In the genomic region with DNA sequence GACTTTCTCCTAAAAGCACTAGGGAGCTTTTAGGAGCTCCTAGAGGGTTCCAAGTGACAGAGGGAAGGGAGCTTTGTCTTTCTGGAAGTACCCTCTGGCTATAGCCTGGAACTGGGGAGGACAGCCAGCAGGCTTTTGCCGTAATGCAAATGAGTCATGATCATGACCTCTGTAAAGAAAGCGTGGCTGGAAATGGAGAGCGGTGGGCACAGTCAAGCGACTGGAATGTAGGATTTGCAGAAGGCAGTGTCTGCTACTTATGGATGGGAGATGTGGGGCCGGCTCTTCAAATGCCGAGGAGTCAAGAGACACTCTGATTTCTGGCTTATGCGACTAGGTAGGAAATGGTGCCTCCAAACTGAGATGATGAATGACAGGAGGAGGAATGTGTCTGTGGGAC, we compare ENCODE assay signal across 15 cellular contexts. TPM values are rescaled to one million over a fixed set of nuclear protein-coding genes. Genes with fewer than 3 reads are reported as not detected.
DNase-seq lines count a peak whose midpoint lies in the region; TF ChIP-seq lines count a peak whose summit lies in the region.
"Had no signal": no experiment of that assay in that cellular context is flagged by ENCODE, and none has a peak within 500 bp of the region (broad histone marks: within the 10 kb centered on the region; RNA-seq: fewer than 3 reads in every experiment).

No MANE protein-coding gene starts in this region.

- H3K4me2 ChIP-seq in skeletal muscle satellite cell (ENCODE audit: low read length) = peak overlapping the region; percentile 43

- no peaks in the 10 kb centered on the region for H3K27me3 ChIP-seq in skeletal muscle satellite cell (ENCODE audit: control insufficient read depth, insufficient read depth, low read length)
- H3K27me3 ChIP-seq: transverse colon had no signal

- no peak for TF ChIP-seq CTCF in foreskin fibroblast (IDR thresholded peaks at IDR 0.05; ENCODE audit: low read depth, low read length)

- peaks cover 30% of the 10 kb centered on the region for H3K4me1 ChIP-seq in skeletal muscle satellite cell (ENCODE audit: control insufficient read depth, insufficient read depth, low read length)
- H3K4me1 ChIP-seq: transverse colon had no signal

- H3K4me3 ChIP-seq in foreskin fibroblast (ENCODE audit: low read depth in 1 of 2, low read length in 2 of 2) = no peak overlapping the region
- H3K4me3 ChIP-seq in skeletal muscle satellite cell (ENCODE audit: low read length) = no peak overlapping the region
- H3K4me3 ChIP-seq: GM12878, transverse colon had no signal

- no peaks in the 10 kb centered on the region for H3K9me3 ChIP-seq in skeletal muscle satellite cell (replicated peaks; ENCODE audit: low read length)
- H3K9me3 ChIP-seq: transverse colon had no signal

- no peaks in the 10 kb centered on the region for H3K36me3 ChIP-seq in skeletal muscle satellite cell (ENCODE audit: insufficient read depth, low read length)
- H3K36me3 ChIP-seq: transverse colon had no signal

- DNase-seq in GOT3 (lab: John Stamatoyannopoulos, UW) = peak; percentile 19
- peak; percentile 77 for DNase-seq in T1000 (lab: John Stamatoyannopoulos, UW)
- DNase-seq in foreskin fibroblast = peak; percentile 40 to 71
- DNase-seq in activated CD4-positive, alpha-beta T cell treated with anti-CD3 and anti-CD28 coated beads for 48 hours = no peak
- DNase-seq in D341Med (ENCODE audit: low spot score) = no peak
- no peak for DNase-seq in COLO668 (lab: John Stamatoyannopoulos, UW; ENCODE audit: unreplicated experiment)
- no peak for DNase-seq in NCI-H1105 treated with DMSO at 0.1 percent for 48 hours (lab: John Stamatoyannopoulos, UW)
- DNase-seq: activated naive CD4-positive, alpha-beta T cell treated with anti-CD3 and anti-CD28 coated beads, Interleukin-2, amount 50 U/mL, for 16 hours; NCI-H1105; NCI-H446 treated with DMSO at 0.1 percent for 48 hours; transverse colon had no signal

- peak overlapping the region; percentile 11 for H3K9ac ChIP-seq in skeletal muscle satellite cell (ENCODE audit: low read depth, low read length)

RNA-seq across cellular contexts. Expression of a gene that starts 34.6 kb away (rescaled TPM):
- total RNA-seq in skeletal muscle satellite cell (2012; rRNA removed) = 1.3 TPM in 1 of 2 replicates, not detected in the other
- total RNA-seq: activated CD8-positive, alpha-beta memory T cell treated with anti-CD3 and anti-CD28 coated beads for 36 hours; neural crest cell had no signal

Comparison
In these comparisons a context has a peak if more than half of its experiments do, and no peak if none do; other contexts are left out.
1. DNase-seq: peak in GOT3 (single experiment), T1000 (single experiment) and foreskin fibroblast (2 of 2); none in activated CD4-positive, alpha-beta T cell treated with anti-CD3 and anti-CD28 coated beads for 48 hours (single experiment), D341Med (single experiment), COLO668 (single experiment) and NCI-H1105 treated with DMSO at 0.1 percent for 48 hours (single experiment).